ENCODE assay signal across 11 cellular contexts in the genomic region with DNA sequence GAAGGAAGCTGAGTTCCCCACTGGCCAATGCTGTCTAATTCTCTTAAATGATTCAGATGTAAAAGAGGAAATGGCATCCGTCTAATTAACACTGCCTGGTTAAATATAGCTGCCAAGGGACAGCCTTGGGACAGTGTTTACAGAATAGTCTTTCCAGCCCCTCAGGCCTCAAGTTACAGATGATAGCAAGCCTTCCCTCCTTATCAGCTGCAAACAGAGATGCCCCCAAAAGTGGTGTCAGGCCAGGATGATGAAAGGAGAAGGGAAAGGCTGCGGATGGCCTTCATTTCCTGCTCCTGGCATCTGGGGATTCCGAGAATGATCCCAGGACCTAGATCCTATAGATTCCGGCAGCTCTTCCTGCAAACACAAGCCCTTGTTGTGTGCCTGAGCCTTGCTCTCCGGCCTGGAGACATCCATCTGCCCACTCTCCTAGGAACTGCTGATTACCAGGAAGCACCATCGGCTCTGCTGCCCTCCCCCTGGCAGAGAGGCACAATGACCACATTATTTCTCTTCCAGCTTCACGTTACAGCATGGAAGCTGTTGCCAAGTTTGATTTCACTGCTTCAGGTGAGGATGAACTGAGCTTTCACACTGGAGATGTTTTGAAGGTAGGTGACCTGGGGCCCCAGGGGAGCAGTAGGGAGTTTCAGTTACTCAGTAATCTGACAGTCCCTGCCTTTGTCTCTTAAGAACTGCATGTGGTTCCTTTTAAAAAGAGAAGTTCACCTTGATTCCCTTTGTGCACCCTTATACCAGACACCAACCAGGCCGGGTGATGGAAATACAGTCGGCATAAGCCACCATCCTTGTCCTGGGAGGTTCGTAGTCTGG. TPM values are rescaled to one million over a fixed set of nuclear protein-coding genes. Genes with fewer than 3 reads are reported as not detected.
DNase-seq lines count a peak whose midpoint lies in the region; ATAC-seq and TF ChIP-seq lines count a peak whose summit lies in the region.
"Had no signal": no experiment of that assay in that cellular context is flagged by ENCODE, and none has a peak within 500 bp of the region (broad histone marks: within the 10 kb centered on the region; RNA-seq: fewer than 3 reads in every experiment).

No MANE protein-coding gene starts in this region.

- no peaks in the 10 kb centered on the region for H3K9me3 Mint-ChIP-seq in activated CD4-positive, alpha-beta T cell treated with anti-CD3 and anti-CD28 coated beads for 36 hours (ENCODE audit: low read depth)
- no peaks in the 10 kb centered on the region for H3K9me3 Mint-ChIP-seq in activated naive CD8-positive, alpha-beta T cell treated with anti-CD3 and anti-CD28 coated beads, Interleukin-2, amount 50 U/mL, for 24 hours
- no peaks in the 10 kb centered on the region for H3K9me3 Mint-ChIP-seq in HFFc6

- peak overlapping the region; percentile 50 for H3K4me3 Mint-ChIP-seq in activated CD4-positive, alpha-beta T cell treated with anti-CD3 and anti-CD28 coated beads for 36 hours
- H3K4me3 Mint-ChIP-seq in activated naive CD8-positive, alpha-beta T cell treated with anti-CD3 and anti-CD28 coated beads, Interleukin-2, amount 50 U/mL, for 24 hours, result peak overlapping the region; percentile 33
- no peak overlapping the region for H3K4me3 Mint-ChIP-seq in HFFc6

- TF ChIP-seq CTCF in HFFc6 (IDR thresholded peaks at IDR 0.05), result no peak

- H3K27me3 Mint-ChIP-seq in activated CD4-positive, alpha-beta T cell treated with anti-CD3 and anti-CD28 coated beads for 36 hours, result no peaks in the 10 kb centered on the region
- H3K27me3 Mint-ChIP-seq in activated naive CD8-positive, alpha-beta T cell treated with anti-CD3 and anti-CD28 coated beads, Interleukin-2, amount 50 U/mL, for 24 hours, result no peaks in the 10 kb centered on the region
- H3K27me3 Mint-ChIP-seq in HFFc6 (ENCODE audit: insufficient read depth), result peaks cover 27% of the 10 kb centered on the region

- peak overlapping the region; percentile 89 for H3K27ac Mint-ChIP-seq in activated CD4-positive, alpha-beta T cell treated with anti-CD3 and anti-CD28 coated beads for 36 hours
- H3K27ac Mint-ChIP-seq in activated naive CD8-positive, alpha-beta T cell treated with anti-CD3 and anti-CD28 coated beads, Interleukin-2, amount 50 U/mL, for 24 hours, result peak overlapping the region; percentile 89
- H3K27ac Mint-ChIP-seq in HFFc6, result no peak overlapping the region

- CTCF ChIA-PET in activated CD4-positive, alpha-beta T cell treated with anti-CD3 and anti-CD28 coated beads for 36 hours (lab: Charles Lee), result interaction anchor here (0.6 to 1.6 kb wide), 9 partner anchors 10 to 77 kb away, joined by 3 to 7 read pairs (median 4); no protein-coding TSS in a partner anchor

- intact Hi-C loops in activated CD4-positive, alpha-beta T cell treated with anti-CD3 and anti-CD28 coated beads for 36 hours (cut with DNase I, micrococcal nuclease), result loop anchor here in 1 of 2 experiments (5.0 to 10.0 kb wide), 2 partner anchors 324 to 398 kb away; a partner anchor contains a TSS
- intact Hi-C loops in sciatic nerve (cut with DNase I), result no loop called here

- peaks cover 96% of the 10 kb centered on the region for H3K4me1 Mint-ChIP-seq in activated CD4-positive, alpha-beta T cell treated with anti-CD3 and anti-CD28 coated beads for 36 hours
- peaks cover 100% of the 10 kb centered on the region for H3K4me1 Mint-ChIP-seq in activated naive CD8-positive, alpha-beta T cell treated with anti-CD3 and anti-CD28 coated beads, Interleukin-2, amount 50 U/mL, for 24 hours
- peaks cover 7% of the 10 kb centered on the region; the same call in 1 of the 2 replicates for H3K4me1 Mint-ChIP-seq in HFFc6 (ENCODE audit: low read depth)

- POLR2A ChIA-PET in activated CD4-positive, alpha-beta T cell treated with anti-CD3 and anti-CD28 coated beads for 36 hours (lab: Charles Lee), result interaction anchor here (1.5 kb wide), 1 partner anchor 47 kb away, joined by 6 read pairs; no protein-coding TSS in a partner anchor

- peaks cover 20% of the 10 kb centered on the region for H3K36me3 Mint-ChIP-seq in activated CD4-positive, alpha-beta T cell treated with anti-CD3 and anti-CD28 coated beads for 36 hours (ENCODE audit: low read depth)
- peaks cover 36% of the 10 kb centered on the region for H3K36me3 Mint-ChIP-seq in activated naive CD8-positive, alpha-beta T cell treated with anti-CD3 and anti-CD28 coated beads, Interleukin-2, amount 50 U/mL, for 24 hours (ENCODE audit: low read depth)
- no peaks in the 10 kb centered on the region for H3K36me3 Mint-ChIP-seq in HFFc6 (ENCODE audit: low read depth)

- ATAC-seq in activated CD4-positive, alpha-beta T cell treated with anti-CD3 and anti-CD28 coated beads for 36 hours, result peak; percentile 27
- ATAC-seq in activated naive CD8-positive, alpha-beta T cell treated with anti-CD3 and anti-CD28 coated beads, Interleukin-2, amount 50 U/mL, for 24 hours, result no peak
- ATAC-seq in sciatic nerve (peak; percentile 62), HG03469 (IDR thresholded peaks at IDR 0.05; ENCODE audit: unreplicated experiment) (no peak)

- no peak for DNase-seq in activated CD4-positive, alpha-beta T cell treated with anti-CD3 and anti-CD28 coated beads for 36 hours
- no peak for DNase-seq in activated CD4-positive, alpha-beta T cell treated with anti-CD3 and anti-CD28 coated beads, Interleukin-2, amount 50 U/mL, for 48 hours
- DNase-seq in NCI-H2029 (lab: John Stamatoyannopoulos, UW) (peak; percentile 89), sciatic nerve (ENCODE audit: low spot score) (no peak), NCI-H2081 treated with DMSO at 0.1 percent for 48 hours (lab: John Stamatoyannopoulos, UW) (no peak), HFFc6 (no peak)
- DNase-seq in activated naive CD8-positive, alpha-beta T cell treated with anti-CD3 and anti-CD28 coated beads, Interleukin-2, amount 50 U/mL, for 24 hours, result no peak
- DNase-seq: central memory CD4-positive, alpha-beta T cell; sigmoid colon had no signal

RNA-seq across cellular contexts. Expression of a gene that starts 13.4 kb away (rescaled TPM):
- total RNA-seq in activated CD4-positive, alpha-beta T cell treated with anti-CD3 and anti-CD28 coated beads for 36 hours, result 1 to 10 TPM in 1 of 2 experiments, under 1 TPM in 1; 0.96 to 1.1 TPM
- 0.45 TPM for total RNA-seq in sciatic nerve
- total RNA-seq in HFFc6 (2021; fragmentation: NEBNext Ultra II Directional; extraction: Animal tissue kit (Norgen Biotek cat#: 25700)), result not detected
- total RNA-seq: sigmoid colon, subcutaneous adipose tissue had no signal

RNA-seq across cellular contexts. Expression of a gene that starts 45.9 kb away (rescaled TPM):
- total RNA-seq in activated CD4-positive, alpha-beta T cell treated with anti-CD3 and anti-CD28 coated beads for 36 hours, result 10 to 100 TPM; 40.6 to 45.5 TPM
- total RNA-seq in sciatic nerve, result 7.5 TPM
- not detected for total RNA-seq in HFFc6 (2021; fragmentation: NEBNext Ultra II Directional; extraction: Animal tissue kit (Norgen Biotek cat#: 25700))

RNA-seq across cellular contexts. Expression of a gene that starts 48.0 kb away (rescaled TPM):
- under 1 TPM; 0.49 to 0.91 TPM for total RNA-seq in activated CD4-positive, alpha-beta T cell treated with anti-CD3 and anti-CD28 coated beads for 36 hours
- total RNA-seq in sciatic nerve, result 11.4 TPM
- total RNA-seq in HFFc6 (2021; fragmentation: NEBNext Ultra II Directional; extraction: Animal tissue kit (Norgen Biotek cat#: 25700)), result not detected

RNA-seq across cellular contexts. Expression of a gene that starts 53.2 kb away (rescaled TPM):
- under 1 TPM; 0.59 to 0.70 TPM for total RNA-seq in activated CD4-positive, alpha-beta T cell treated with anti-CD3 and anti-CD28 coated beads for 36 hours
- 4.9 TPM for total RNA-seq in sciatic nerve
- not detected for total RNA-seq in HFFc6 (2021; fragmentation: NEBNext Ultra II Directional; extraction: Animal tissue kit (Norgen Biotek cat#: 25700))
- total RNA-seq: sigmoid colon had no signal

Comparison
In these comparisons a context has a peak if more than half of its experiments do, and no peak if none do; other contexts are left out.
1. ATAC-seq: peak in activated CD4-positive, alpha-beta T cell treated with anti-CD3 and anti-CD28 coated beads for 36 hours (single experiment) and sciatic nerve (single experiment); none in activated naive CD8-positive, alpha-beta T cell treated with anti-CD3 and anti-CD28 coated beads, Interleukin-2, amount 50 U/mL, for 24 hours (single experiment) and HG03469 (single experiment).